33 cellular contexts compared by ENCODE assay signal in genomic region chrX:6371353-6371752, GRCh38.
"Had no signal": no experiment of that assay in that cellular context is flagged by ENCODE, and none has a peak within 500 bp of the region (broad histone marks: within the 10 kb centered on the region; RNA-seq: fewer than 3 reads in every experiment).

No MANE protein-coding gene starts in this region.

- H3K9me3 ChIP-seq: adrenal gland, body of pancreas had no signal

- ATAC-seq: activated CD4-positive, alpha-beta T cell treated with anti-CD3 and anti-CD28 coated beads for 36 hours; activated CD8-positive, alpha-beta memory T cell treated with anti-CD3 and anti-CD28 coated beads, Interleukin-2, amount 10 ng/mL, durations not matched to agents 7 days and 5 days; activated CD8-positive, alpha-beta T cell treated with anti-CD3 and anti-CD28 coated beads, Interleukin-2, amount 10 ng/mL, durations not matched to agents 7 days and 5 days; activated naive CD8-positive, alpha-beta T cell treated with anti-CD3 and anti-CD28 coated beads, Interleukin-2, amount 50 U/mL, for 24 hours; body of pancreas; esophagus mucosa; T-helper 17 cell had no signal

- FAIRE-seq: colon, frontal cortex had no signal

- H3K27me3 ChIP-seq: adrenal gland, body of pancreas had no signal

- H3K27ac ChIP-seq: adrenal gland, body of pancreas had no signal

- H3K4me1 Mint-ChIP-seq: activated CD4-positive, alpha-beta T cell treated with anti-CD3 and anti-CD28 coated beads for 36 hours; activated CD4-positive, alpha-beta T cell treated with anti-CD3 and anti-CD28 coated beads, Interleukin-2, amount 10 ng/mL, durations not matched to agents 24 days and 14 days; activated CD8-positive, alpha-beta memory T cell treated with anti-CD3 and anti-CD28 coated beads, Interleukin-2, amount 10 ng/mL, durations not matched to agents 7 days and 5 days; activated naive CD4-positive, alpha-beta T cell treated with anti-CD3 and anti-CD28 coated beads, Interleukin-2, amount 50 U/mL, for 24 hours; activated naive CD8-positive, alpha-beta T cell treated with anti-CD3 and anti-CD28 coated beads for 36 hours; activated naive CD8-positive, alpha-beta T cell treated with anti-CD3 and anti-CD28 coated beads, Interleukin-2, amount 50 U/mL, for 24 hours; T-helper 17 cell had no signal

- H3K4me1 ChIP-seq: adrenal gland, body of pancreas had no signal

- H3K27ac Mint-ChIP-seq: activated CD4-positive, alpha-beta memory T cell treated with anti-CD3 and anti-CD28 coated beads for 36 hours; activated CD4-positive, alpha-beta T cell treated with anti-CD3 and anti-CD28 coated beads for 36 hours; activated CD4-positive, alpha-beta T cell treated with anti-CD3 and anti-CD28 coated beads, Interleukin-2, amount 10 ng/mL, durations not matched to agents 24 days and 14 days; activated CD8-positive, alpha-beta memory T cell treated with anti-CD3 and anti-CD28 coated beads, Interleukin-2, amount 10 ng/mL, durations not matched to agents 7 days and 5 days; activated CD8-positive, alpha-beta T cell treated with anti-CD3 and anti-CD28 coated beads, Interleukin-2, amount 10 ng/mL, durations not matched to agents 7 days and 5 days; activated naive CD4-positive, alpha-beta T cell treated with anti-CD3 and anti-CD28 coated beads for 36 hours; activated naive CD4-positive, alpha-beta T cell treated with anti-CD3 and anti-CD28 coated beads, Interleukin-2, amount 50 U/mL, for 24 hours; activated naive CD8-positive, alpha-beta T cell treated with anti-CD3 and anti-CD28 coated beads for 36 hours; activated naive CD8-positive, alpha-beta T cell treated with anti-CD3 and anti-CD28 coated beads, Interleukin-2, amount 50 U/mL, for 24 hours; activated T-helper 1 cell treated with anti-CD3 and anti-CD28 coated beads, Interleukin-12 subunit alpha, Interleukin-12 subunit beta, Interleukin-2, Interleukin-4 antibody, amounts not matched to agents 30 ng/mL and 10 ng/mL and 1 ng/mL, durations not matched to agents 14 hours and 24 hours and 36 hours; activated T-helper 2 cell treated with anti-CD3 and anti-CD28 coated beads, Interferon-gamma antibody, Interleukin-2, Interleukin-4, amounts not matched to agents 10 μg/mL and 5 μg/mL and 100 μg/mL, durations not matched to agents 14 hours and 24 hours and 36 hours; T-helper 17 cell; T-helper 2 cell treated with Interferon-gamma antibody and Interleukin-4, amounts not matched to agents 5 μg/mL and 100 μg/mL, for 36 hours had no signal

- H3K9me3 Mint-ChIP-seq: activated CD4-positive, alpha-beta memory T cell treated with anti-CD3 and anti-CD28 coated beads for 36 hours; activated CD4-positive, alpha-beta T cell treated with anti-CD3 and anti-CD28 coated beads, Interleukin-2, amount 10 ng/mL, durations not matched to agents 24 days and 14 days; activated naive CD4-positive, alpha-beta T cell treated with anti-CD3 and anti-CD28 coated beads for 36 hours; activated naive CD4-positive, alpha-beta T cell treated with anti-CD3 and anti-CD28 coated beads, Interleukin-2, amount 50 U/mL, for 24 hours; activated naive CD8-positive, alpha-beta T cell treated with anti-CD3 and anti-CD28 coated beads for 36 hours; activated naive CD8-positive, alpha-beta T cell treated with anti-CD3 and anti-CD28 coated beads, Interleukin-2, amount 50 U/mL, for 24 hours; activated T-helper 1 cell treated with anti-CD3 and anti-CD28 coated beads, Interleukin-12 subunit alpha, Interleukin-12 subunit beta, Interleukin-2, Interleukin-4 antibody, amounts not matched to agents 30 ng/mL and 10 ng/mL and 1 ng/mL, durations not matched to agents 14 hours and 24 hours and 36 hours; activated T-helper 2 cell treated with anti-CD3 and anti-CD28 coated beads, Interferon-gamma antibody, Interleukin-2, Interleukin-4, amounts not matched to agents 10 μg/mL and 5 μg/mL and 100 μg/mL, durations not matched to agents 14 hours and 24 hours and 36 hours; T-helper 2 cell treated with Interferon-gamma antibody and Interleukin-4, amounts not matched to agents 5 μg/mL and 100 μg/mL, for 36 hours had no signal

- H3K4me3 Mint-ChIP-seq: activated CD4-positive, alpha-beta memory T cell treated with anti-CD3 and anti-CD28 coated beads for 36 hours; activated CD4-positive, alpha-beta T cell treated with anti-CD3 and anti-CD28 coated beads for 36 hours; activated CD4-positive, alpha-beta T cell treated with anti-CD3 and anti-CD28 coated beads, Interleukin-2, amount 10 ng/mL, durations not matched to agents 24 days and 14 days; activated CD8-positive, alpha-beta memory T cell treated with anti-CD3 and anti-CD28 coated beads, Interleukin-2, amount 10 ng/mL, durations not matched to agents 7 days and 5 days; activated CD8-positive, alpha-beta T cell treated with anti-CD3 and anti-CD28 coated beads, Interleukin-2, amount 10 ng/mL, durations not matched to agents 7 days and 5 days; activated naive CD4-positive, alpha-beta T cell treated with anti-CD3 and anti-CD28 coated beads for 36 hours; activated naive CD4-positive, alpha-beta T cell treated with anti-CD3 and anti-CD28 coated beads, Interleukin-2, amount 50 U/mL, for 24 hours; activated naive CD8-positive, alpha-beta T cell treated with anti-CD3 and anti-CD28 coated beads for 36 hours; activated naive CD8-positive, alpha-beta T cell treated with anti-CD3 and anti-CD28 coated beads, Interleukin-2, amount 50 U/mL, for 24 hours; activated T-helper 1 cell treated with anti-CD3 and anti-CD28 coated beads, Interleukin-12 subunit alpha, Interleukin-12 subunit beta, Interleukin-2, Interleukin-4 antibody, amounts not matched to agents 30 ng/mL and 10 ng/mL and 1 ng/mL, durations not matched to agents 14 hours and 24 hours and 36 hours; T-helper 17 cell; T-helper 2 cell treated with Interferon-gamma antibody and Interleukin-4, amounts not matched to agents 5 μg/mL and 100 μg/mL, for 36 hours had no signal

- DNase-seq: activated CD4-positive, alpha-beta memory T cell treated with anti-CD3 and anti-CD28 coated beads for 36 hours; activated CD4-positive, alpha-beta T cell treated with anti-CD3 and anti-CD28 coated beads for 36 hours; activated CD4-positive, alpha-beta T cell treated with anti-CD3 and anti-CD28 coated beads, Interleukin-2, amount 10 ng/mL, durations not matched to agents 24 days and 14 days; activated CD4-positive, CD25-positive, alpha-beta regulatory T cell; activated CD4-positive, CD25-positive, alpha-beta regulatory T cell treated with anti-CD3 and anti-CD28 coated beads, Interleukin-2, amount 50 U/mL, for 72 hours; activated CD8-positive, alpha-beta memory T cell treated with anti-CD3 and anti-CD28 coated beads, Interleukin-2, amount 10 ng/mL, durations not matched to agents 7 days and 5 days; activated CD8-positive, alpha-beta memory T cell treated with anti-CD3 and anti-CD28 coated beads, Interleukin-2, amount 50 U/mL, for 4 hours; activated CD8-positive, alpha-beta T cell treated with anti-CD3 and anti-CD28 coated beads, Interleukin-2, amount 10 ng/mL, durations not matched to agents 7 days and 5 days; activated effector memory CD4-positive, alpha-beta T cell treated with anti-CD3 and anti-CD28 coated beads, Interleukin-2, amount 50 U/mL, for 16 hours; activated naive CD4-positive, alpha-beta T cell treated with anti-CD3 and anti-CD28 coated beads for 36 hours; activated naive CD8-positive, alpha-beta T cell treated with anti-CD3 and anti-CD28 coated beads for 36 hours; activated naive CD8-positive, alpha-beta T cell treated with anti-CD3 and anti-CD28 coated beads, Interleukin-2, amount 50 U/mL, for 24 hours; activated T-cell treated with anti-CD3 and anti-CD28 coated beads, Interleukin-2, amount 50 U/mL, for 1 hour; activated T-cell treated with anti-CD3 and anti-CD28 coated beads, Interleukin-2, amount 50 U/mL, for 48 hours; adrenal gland; amygdala; aorta; body of pancreas; caudate nucleus; cortex of kidney; dermis blood vessel endothelial cell; effector CD4-positive, alpha-beta T cell; foreskin fibroblast; head of caudate nucleus; T-helper 17 cell; T1000 had no signal

- H3K4me3 ChIP-seq: adrenal gland, body of pancreas had no signal

- H3K36me3 ChIP-seq: adrenal gland had no signal

- H3K27me3 Mint-ChIP-seq: activated CD4-positive, alpha-beta memory T cell treated with anti-CD3 and anti-CD28 coated beads for 36 hours; activated CD4-positive, alpha-beta T cell treated with anti-CD3 and anti-CD28 coated beads for 36 hours; activated CD4-positive, alpha-beta T cell treated with anti-CD3 and anti-CD28 coated beads, Interleukin-2, amount 10 ng/mL, durations not matched to agents 24 days and 14 days; activated CD8-positive, alpha-beta memory T cell treated with anti-CD3 and anti-CD28 coated beads, Interleukin-2, amount 10 ng/mL, durations not matched to agents 7 days and 5 days; activated naive CD4-positive, alpha-beta T cell treated with anti-CD3 and anti-CD28 coated beads, Interleukin-2, amount 50 U/mL, for 24 hours; activated naive CD8-positive, alpha-beta T cell treated with anti-CD3 and anti-CD28 coated beads for 36 hours; activated naive CD8-positive, alpha-beta T cell treated with anti-CD3 and anti-CD28 coated beads, Interleukin-2, amount 50 U/mL, for 24 hours; T-helper 17 cell had no signal

- H3K36me3 Mint-ChIP-seq: activated CD4-positive, alpha-beta memory T cell treated with anti-CD3 and anti-CD28 coated beads for 36 hours; activated CD8-positive, alpha-beta memory T cell treated with anti-CD3 and anti-CD28 coated beads, Interleukin-2, amount 10 ng/mL, durations not matched to agents 7 days and 5 days; activated naive CD4-positive, alpha-beta T cell treated with anti-CD3 and anti-CD28 coated beads, Interleukin-2, amount 50 U/mL, for 24 hours; activated naive CD8-positive, alpha-beta T cell treated with anti-CD3 and anti-CD28 coated beads for 36 hours had no signal
